16 cellular contexts compared by ENCODE assay signal in the genomic region with DNA sequence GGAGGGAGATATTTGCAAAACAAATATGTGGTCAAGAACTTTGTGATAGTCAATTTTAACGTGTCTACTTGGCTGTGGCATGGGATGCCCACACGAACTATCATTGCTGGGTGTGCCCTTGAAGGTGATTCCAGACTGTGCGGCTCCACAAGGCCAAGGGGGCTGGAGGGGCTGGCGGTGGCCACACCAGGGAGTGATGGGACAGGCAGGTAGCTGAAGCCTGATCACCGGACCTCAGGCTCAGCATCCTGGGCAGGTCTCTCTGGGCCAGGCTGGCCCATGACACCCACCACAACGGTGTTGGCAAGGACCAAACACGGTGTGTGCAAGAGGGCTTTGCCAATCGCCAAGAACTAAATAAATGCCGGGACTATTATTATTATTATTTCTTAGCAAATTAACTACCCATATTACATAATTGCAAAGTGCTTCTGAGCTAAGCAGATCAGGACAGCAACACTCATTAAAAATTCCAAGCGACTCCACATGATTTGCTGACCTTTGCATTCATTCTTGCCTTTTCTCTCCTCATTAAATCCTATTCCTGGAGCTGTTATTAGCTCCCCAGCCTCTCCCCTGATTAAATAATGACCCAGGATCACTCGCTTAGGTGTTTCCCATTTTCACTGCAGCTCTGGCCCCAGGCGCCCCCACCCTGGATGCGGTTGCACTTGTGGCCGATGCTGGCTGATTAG. TPM values are rescaled to one million over a fixed set of nuclear protein-coding genes. Genes with fewer than 3 reads are reported as not detected.
DNase-seq lines count a peak whose midpoint lies in the region; ATAC-seq, FAIRE-seq and TF ChIP-seq lines count a peak whose summit lies in the region.
"Had no signal": no experiment of that assay in that cellular context is flagged by ENCODE, and none has a peak within 500 bp of the region (broad histone marks: within the 10 kb centered on the region; RNA-seq: fewer than 3 reads in every experiment).

No MANE protein-coding gene starts in this region.

- H3K27me3 ChIP-seq in K562 (ENCODE audit: control insufficient read depth in 2 of 2, insufficient read depth in 2 of 2, low read length in 2 of 2) (peaks cover 6 to 40% of the 10 kb centered on the region in 2 experiments; a peak in 4 of 5 replicates), neuronal stem cell (ENCODE audit: control insufficient read depth in 3 of 3, insufficient read depth in 3 of 3, low read depth in 1 of 3, low read length in 3 of 3) (peaks cover 0 to 10% (median 0%) of the 10 kb centered on the region in 3 experiments), upper lobe of right lung (peaks cover 35% of the 10 kb centered on the region), gastrocnemius medialis (peaks cover 0 to 11% (median 0%) of the 10 kb centered on the region in 3 donors)
- H3K27me3 ChIP-seq: BLaER1 treated with 17β-estradiol and CSF1 and Interleukin-3, amounts not matched to agents 10 nM and 100 nM had no signal

- no peak overlapping the region for H3K4ac ChIP-seq in neuronal stem cell (ENCODE audit: low read length)

- ATAC-seq in K562 (no peak), upper lobe of right lung (no peak), GM21528 (IDR thresholded peaks at IDR 0.05; ENCODE audit: low FRiP score, unreplicated experiment) (no peak), gastrocnemius medialis (no peak), HG03342 (IDR thresholded peaks at IDR 0.05; ENCODE audit: unreplicated experiment) (no peak)
- ATAC-seq: GM12878 had no signal

- no TSS peak for BruUV-seq in K562 (replicated peaks; lab: Mats Ljungman, UMichigan)

- H3K9me3 Mint-ChIP-seq in CD14-positive monocyte = peaks cover 0 to 11% (median 4%) of the 10 kb centered on the region in 7 donors
- H3K9me3 Mint-ChIP-seq: CD4-positive, alpha-beta T cell had no signal

- H3K79me1 ChIP-seq in neuronal stem cell (ENCODE audit: low read depth, low read length) = no peaks in the 10 kb centered on the region

- no peak for TF ChIP-seq EP300 in K562 (IDR thresholded peaks at IDR 0.05; ENCODE audit: low read length)

- H2AFZ ChIP-seq in K562 (ENCODE audit: low read depth, low read length) = no peak overlapping the region
- H2AFZ ChIP-seq in neuronal stem cell (ENCODE audit: low read length) = no peak overlapping the region
- H2AFZ ChIP-seq: GM23248 had no signal

- H2BK120ac ChIP-seq in neuronal stem cell (ENCODE audit: low read depth, low read length) = no peak overlapping the region

- FAIRE-seq in K562 (lab: Jason Lieb, UNC) = no peak
- FAIRE-seq: GM12878, GM18507, H54 had no signal

- DNase-seq in CD14-positive monocyte (ENCODE audit: low spot score) = peak; percentile 30
- DNase-seq in K562 (ENCODE audit: extremely low read depth in 1 of 4, low spot score in 3 of 4) = no peak
- DNase-seq in neuronal stem cell (ENCODE audit: low spot score) = no peak
- peak; percentile 40 for DNase-seq in upper lobe of right lung
- no peak for DNase-seq in gastrocnemius medialis
- DNase-seq: 8988T; ACHN; CD4-positive, alpha-beta T cell; DMS79; GM23248 had no signal

- no peak overlapping the region for H4K91ac ChIP-seq in neuronal stem cell (ENCODE audit: low read depth, low read length, poor library complexity)

- intact Hi-C loops in CD14-positive monocyte (cut with micrococcal nuclease) (loop anchor here in 1 of 2 donors (5.0 kb wide), 1 partner anchor 403 kb away; no protein-coding TSS in a partner anchor), K562 (cut with micrococcal nuclease) (no loop called here), upper lobe of right lung (cut with DNase I) (no loop called here), gastrocnemius medialis (cut with DNase I; ENCODE audit: low total_unique reads) (no loop called here)

- H2BK12ac ChIP-seq in neuronal stem cell (ENCODE audit: low read length) = no peak overlapping the region

- POLR2A ChIA-PET in K562 (lab: Yijun Ruan, JAX) = no interaction called here

- peaks cover 2 to 19% (median 17%) of the 10 kb centered on the region in 3 donors for H3K27me3 Mint-ChIP-seq in CD14-positive monocyte (ENCODE audit: low read depth in 3 of 3)

- CTCF ChIA-PET in K562 (lab: Yijun Ruan, JAX; ENCODE audit: low intra/inter-chr PET ratio) = no interaction called here

- H3K18ac ChIP-seq in neuronal stem cell (ENCODE audit: low read length) = peak overlapping the region; percentile 32

- no peak overlapping the region for H4K8ac ChIP-seq in neuronal stem cell (ENCODE audit: low read depth, low read length)

- H3K9ac ChIP-seq in K562 (ENCODE audit: insufficient read depth in 1 of 2, low read depth in 2 of 2, low read length in 2 of 2) (no peak overlapping the region), neuronal stem cell (ENCODE audit: low read depth, low read length, poor library complexity) (no peak overlapping the region)
- H3K9ac ChIP-seq: BLaER1 treated with 17β-estradiol and CSF1 and Interleukin-3, amounts not matched to agents 10 nM and 100 nM; GM23248 had no signal

- TF ChIP-seq CTCF in CD14-positive monocyte (IDR thresholded peaks at IDR 0.05) (no peak), K562 (IDR thresholded peaks at IDR 0.05 in 2 of 3, conservative IDR thresholded peaks at IDR 0.05 in 1 of 3; ENCODE audit: insufficient read depth in 2 of 3, low read depth in 1 of 3, low read length in 3 of 3) (no peak), upper lobe of right lung (IDR thresholded peaks at IDR 0.05) (no peak), gastrocnemius medialis (IDR thresholded peaks at IDR 0.05 in 4 of 5, conservative IDR thresholded peaks at IDR 0.05 in 1 of 5) (no peak)

- H4K20me1 ChIP-seq in K562 (replicated peaks; ENCODE audit: control insufficient read depth, insufficient read depth, low read length) = no peaks in the 10 kb centered on the region

- 2% methylated on average over 14 of the region's 14 CpGs for WGBS in K562 (ENCODE audit: insufficient coverage, low coverage, missing lambda C conversion rate)
- WGBS in neuronal stem cell (ENCODE audit: extremely low coverage in 2 of 2, insufficient read length in 2 of 2, insufficient replicate concordance in 1 of 2), 2 donors = no CpG with 5 or more reads among the region's 14 CpGs

- no peak overlapping the region for H3K27ac Mint-ChIP-seq in CD14-positive monocyte
- H3K27ac Mint-ChIP-seq: CD4-positive, alpha-beta T cell had no signal

- no peak for TF ChIP-seq RAD21 in K562 (CRISPR knock-in tag; conservative IDR thresholded peaks at IDR 0.05 in 1 of 2, IDR thresholded peaks at IDR 0.05 in 1 of 2)

- no peaks in the 10 kb centered on the region for H3K36me3 ChIP-seq in K562 (ENCODE audit: control insufficient read depth, insufficient read depth, low read length)
- no peaks in the 10 kb centered on the region for H3K36me3 ChIP-seq in neuronal stem cell (replicated peaks in 1 of 2; ENCODE audit: control insufficient read depth in 2 of 2, insufficient read depth in 2 of 2, low read length in 2 of 2)
- no peaks in the 10 kb centered on the region for H3K36me3 ChIP-seq in upper lobe of right lung
- no peaks in the 10 kb centered on the region for H3K36me3 ChIP-seq in gastrocnemius medialis
- H3K36me3 ChIP-seq: BLaER1 treated with 17β-estradiol and CSF1 and Interleukin-3, amounts not matched to agents 10 nM and 100 nM had no signal

- H3K36me3 Mint-ChIP-seq in CD14-positive monocyte = no peaks in the 10 kb centered on the region

- H3K9me3 ChIP-seq in K562 (replicated peaks; ENCODE audit: control insufficient read depth, insufficient read depth, low read depth, low read length) (no peaks in the 10 kb centered on the region), neuronal stem cell (replicated peaks in 1 of 2; ENCODE audit: control insufficient read depth in 2 of 2, insufficient read depth in 1 of 2, low read depth in 1 of 2, low read length in 2 of 2) (peaks cover 3 to 6% of the 10 kb centered on the region in 2 donors), upper lobe of right lung (no peaks in the 10 kb centered on the region), gastrocnemius medialis (no peaks in the 10 kb centered on the region)
- H3K9me3 ChIP-seq: BLaER1 treated with 17β-estradiol and CSF1 and Interleukin-3, amounts not matched to agents 10 nM and 100 nM had no signal

- H3K4me1 ChIP-seq in K562 (replicated peaks in 1 of 2; ENCODE audit: control insufficient read depth in 2 of 2, insufficient read depth in 2 of 2, low read length in 2 of 2) (no peaks in the 10 kb centered on the region), neuronal stem cell (ENCODE audit: control insufficient read depth in 2 of 2, insufficient read depth in 1 of 2, low read depth in 1 of 2, low read length in 2 of 2) (no peaks in the 10 kb centered on the region), upper lobe of right lung (no peaks in the 10 kb centered on the region), gastrocnemius medialis (no peaks in the 10 kb centered on the region)
- H3K4me1 ChIP-seq: BLaER1 treated with 17β-estradiol and CSF1 and Interleukin-3, amounts not matched to agents 10 nM and 100 nM had no signal

- no peak overlapping the region for H3K4me3 ChIP-seq in K562
- no peak overlapping the region for H3K4me3 ChIP-seq in neuronal stem cell (ENCODE audit: low read length in 2 of 2)
- H3K4me3 ChIP-seq in upper lobe of right lung = no peak overlapping the region
- no peak overlapping the region for H3K4me3 ChIP-seq in gastrocnemius medialis
- H3K4me3 ChIP-seq: BLaER1 treated with 17β-estradiol and CSF1 and Interleukin-3, amounts not matched to agents 10 nM and 100 nM; GM12878; GM23248 had no signal

- H2AK5ac ChIP-seq in neuronal stem cell (ENCODE audit: low read depth, low read length) = no peak overlapping the region

- H3K4me1 Mint-ChIP-seq in CD14-positive monocyte = no peaks in the 10 kb centered on the region

- H3K27ac ChIP-seq in K562 (ENCODE audit: extremely low read depth, low read depth, low read length) (no peak overlapping the region), neuronal stem cell (replicated peaks; ENCODE audit: low read length) (no peak overlapping the region), upper lobe of right lung (no peak overlapping the region), gastrocnemius medialis (no peak overlapping the region)
- H3K27ac ChIP-seq: BLaER1 treated with 17β-estradiol and CSF1 and Interleukin-3, amounts not matched to agents 10 nM and 100 nM; GM23248 had no signal

- no peak overlapping the region for H2BK15ac ChIP-seq in neuronal stem cell (ENCODE audit: low read length)

- H3K79me2 ChIP-seq in K562 (ENCODE audit: control insufficient read depth, insufficient read depth, low read length) = no peaks in the 10 kb centered on the region

- H3K14ac ChIP-seq in neuronal stem cell (ENCODE audit: low read length) = no peak overlapping the region

- no peak overlapping the region for H3K4me2 ChIP-seq in K562 (ENCODE audit: insufficient read depth, low read length)
- H3K4me2 ChIP-seq in neuronal stem cell (ENCODE audit: insufficient read depth, low read length, poor library complexity, severe bottlenecking) = no peak overlapping the region
- H3K4me2 ChIP-seq: BLaER1 treated with 17β-estradiol and CSF1 and Interleukin-3, amounts not matched to agents 10 nM and 100 nM had no signal

- no peak overlapping the region for H2BK5ac ChIP-seq in neuronal stem cell (ENCODE audit: low read length)

- no peak for TF ChIP-seq POLR2A in K562 (conservative IDR thresholded peaks at IDR 0.05)
- TF ChIP-seq POLR2A in gastrocnemius medialis (IDR thresholded peaks at IDR 0.05) = no peak

- H3K23ac ChIP-seq in neuronal stem cell (ENCODE audit: low read depth, low read length, poor library complexity) = peak overlapping the region; percentile 17

- H3K9me1 ChIP-seq in K562 (ENCODE audit: control insufficient read depth, insufficient read depth, low read length) = no peaks in the 10 kb centered on the region

- in situ Hi-C loops in K562 (cut with MboI) = no loop called here
- in situ Hi-C loops in gastrocnemius medialis (cut with MboI; ENCODE audit: low sequenced_read_pairs in 4 of 4) = no loop called here

- no peak overlapping the region for H3K4me3 Mint-ChIP-seq in CD14-positive monocyte
- H3K4me3 Mint-ChIP-seq: CD4-positive, alpha-beta T cell had no signal

RNA-seq across cellular contexts. Expression of gene PPP2R2D, which starts 35.4 kb away (rescaled TPM):
- polyA plus RNA-seq in CD14-positive monocyte = 10 to 100 TPM; 12.8 to 12.9 TPM
- total RNA-seq in K562 (2011; cell fraction: chromatin; rRNA removed; ENCODE audit: low replicate concordance) = 76.3 and 99.7 TPM in 2 replicates
- total RNA-seq in K562 (2011; cell fraction: nucleolus; rRNA removed) = 34.7 and 41.2 TPM in 2 replicates
- 42.2 and 48.0 TPM in 2 replicates for total RNA-seq in K562 (2011; cell fraction: nucleoplasm; rRNA removed)
- 26.8 and 28.0 TPM in 2 replicates for total RNA-seq in K562 (2014; rRNA removed)
- total RNA-seq in K562 (2014; rRNA removed; fragmentation: Illumina TruSeq; extraction: Trizol) = 22.2 and 23.9 TPM in 2 replicates
- 32.0 and 32.5 TPM in 2 replicates for total RNA-seq in K562 (2015; rRNA removed; fragmentation: Illumina TruSeq; extraction: Trizol)
- 29.9 and 31.3 TPM in 2 replicates for total RNA-seq in K562 (2021)
- polyA plus RNA-seq in K562 (2011; rRNA removed) = 31.2 and 37.0 TPM in 2 replicates
- polyA plus RNA-seq in K562 (2011; cell fraction: cytosol; rRNA removed) = 30.3 TPM in 2 replicates
- polyA plus RNA-seq in K562 (2011; cell fraction: nucleus; rRNA removed) = 59.2 and 67.7 TPM in 2 replicates
- 25.0 and 26.8 TPM in 2 replicates for polyA plus RNA-seq in K562 (2012)
- 23.6 and 26.8 TPM in 2 replicates for polyA plus RNA-seq in K562 (2014; fragmentation: Illumina TruSeq; extraction: Trizol)
- polyA plus RNA-seq in K562 (2014; fragmentation: Nextera tagmentation; extraction: Ambion mirVana) = 1 to 10 TPM; 1.9 to 5.1 TPM
- polyA plus RNA-seq in K562 (2014; rRNA removed) = 35.1 and 35.6 TPM in 2 replicates
- polyA minus RNA-seq in K562 (2011; rRNA and poly(A)+ RNA removed) = 35.7 and 36.8 TPM in 2 replicates
- polyA minus RNA-seq in K562 (2011; cell fraction: cytosol; rRNA and poly(A)+ RNA removed) = 19.0 and 19.1 TPM in 2 replicates
- 24.1 and 29.9 TPM in 2 replicates for polyA minus RNA-seq in K562 (2011; cell fraction: nucleus; rRNA and poly(A)+ RNA removed)
- 26.3 TPM for polyA plus RNA-seq in neuronal stem cell (2013, experiment 1 of 2)
- polyA plus RNA-seq in neuronal stem cell (2013, experiment 2 of 2) = 26.5 TPM
- total RNA-seq in upper lobe of right lung = 28.3 TPM
- total RNA-seq in gastrocnemius medialis = 10 to 100 TPM; 22.4 to 33.7 (median 29.1) TPM

Comparison
In these comparisons a context has a peak if more than half of its experiments do, and no peak if none do; other contexts are left out.
1. DNase-seq: peak in CD14-positive monocyte (single experiment) and upper lobe of right lung (single experiment); none in K562 (0 of 4), neuronal stem cell (single experiment) and gastrocnemius medialis (0 of 2).